In the genomic region with DNA sequence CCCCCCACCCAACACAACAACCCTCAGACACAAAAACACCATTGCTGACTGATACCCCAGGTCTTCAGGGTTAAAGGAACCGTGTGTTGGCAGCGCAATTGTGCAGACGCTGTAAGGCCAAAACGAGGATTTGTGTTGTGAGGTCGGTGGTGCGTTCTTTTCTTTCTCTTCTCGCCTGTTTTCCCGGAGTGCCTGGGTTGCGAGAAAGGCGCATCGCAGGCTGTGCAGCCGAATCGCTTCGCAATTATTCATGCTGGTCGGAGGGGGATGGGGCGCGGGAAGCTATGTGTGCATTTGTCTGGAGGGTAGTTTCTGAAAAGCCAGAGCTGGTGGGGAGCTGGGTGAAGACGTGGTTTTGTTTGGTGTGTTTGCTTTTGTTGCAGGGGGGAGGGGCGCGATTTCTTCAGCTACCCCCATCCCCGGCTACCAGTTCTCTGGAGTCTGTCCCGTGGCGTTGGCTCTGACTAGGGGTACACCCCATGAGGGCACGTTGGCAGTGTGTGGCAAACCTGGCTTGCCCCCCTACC, we compare ENCODE assay signal across 8 cellular contexts. TPM values are rescaled to one million over a fixed set of nuclear protein-coding genes. Genes with fewer than 3 reads are reported as not detected.
DNase-seq lines count a peak whose midpoint lies in the region; TF ChIP-seq lines count a peak whose summit lies in the region.

No MANE protein-coding gene starts in this region.

- H3K36me3 ChIP-seq in SJCRH30: no peaks in the 10 kb centered on the region
- H3K36me3 ChIP-seq in left ventricle myocardium inferior: no peaks in the 10 kb centered on the region

- H3K27ac ChIP-seq in SJCRH30 (peak overlapping the region; percentile 56), left ventricle myocardium inferior (replicated peaks) (peak overlapping the region; percentile 96)

- no peak for TF ChIP-seq CTCF in AG09309 (IDR thresholded peaks at IDR 0.05; ENCODE audit: control insufficient read depth, insufficient read depth, low read depth, low read length, missing control alignments)
- no peak for TF ChIP-seq CTCF in left ventricle myocardium inferior (IDR thresholded peaks at IDR 0.05; ENCODE audit: borderline replicate concordance)

- H3K9me3 ChIP-seq in SJCRH30 (replicated peaks): no peaks in the 10 kb centered on the region
- H3K9me3 ChIP-seq in left ventricle myocardium inferior (replicated peaks): no peaks in the 10 kb centered on the region

- H3K4me1 ChIP-seq in SJCRH30: no peaks in the 10 kb centered on the region
- H3K4me1 ChIP-seq in left ventricle myocardium inferior: peaks cover 61% of the 10 kb centered on the region

- DNase-seq in AG09309 (ENCODE audit: low read depth): peak; percentile 43
- DNase-seq in HCEC 1CT: peak; percentile 87
- peak; percentile 58 to 72 for DNase-seq in SJCRH30
- DNase-seq in amygdala (lab: John Stamatoyannopoulos, UW): peak in 47 of 56 donors; percentile 31 to 82 (median 62)
- DNase-seq in left ventricle myocardium inferior: peak; percentile 65
- peak in 9 of 10 donors; percentile 44 to 94 (median 64) for DNase-seq in posterior cingulate gyrus
- no peak for DNase-seq in OCI-M2 (lab: John Stamatoyannopoulos, UW; ENCODE audit: unreplicated experiment)
- DNase-seq in middle frontal gyrus (ENCODE audit: extremely low spot score, low spot score): no peak

- H3K27me3 ChIP-seq in SJCRH30: no peaks in the 10 kb centered on the region
- H3K27me3 ChIP-seq in left ventricle myocardium inferior (ENCODE audit: low read depth): no peaks in the 10 kb centered on the region

- H3K4me3 ChIP-seq in AG09309 (ENCODE audit: control insufficient read depth, low read depth, low read length): peak overlapping the region; percentile 79
- peak overlapping the region; percentile 75 for H3K4me3 ChIP-seq in SJCRH30
- H3K4me3 ChIP-seq in left ventricle myocardium inferior: peak overlapping the region; percentile 78

- intact Hi-C loops in left ventricle myocardium inferior (cut with micrococcal nuclease) (loop anchor here (10.0 kb wide), 1 partner anchor 65 kb away; no protein-coding TSS in a partner anchor), posterior cingulate gyrus (cut with DNase I) (loop anchor here (5.0 kb wide), 3 partner anchors 72 to 322 kb away; no protein-coding TSS in a partner anchor)

RNA-seq across cellular contexts. Expression of gene MXI1, which starts 2.1 kb away (rescaled TPM):
- total RNA-seq in SJCRH30 (2014; rRNA removed; shearing (Covaris generic)): 12.4 and 13.0 TPM in 2 replicates
- 60.0 TPM for total RNA-seq in left ventricle myocardium inferior

Comparison
In these comparisons a context has a peak if more than half of its experiments do, and no peak if none do; other contexts are left out.
1. DNase-seq: peak in AG09309 (single experiment), HCEC 1CT (single experiment), SJCRH30 (2 of 2), amygdala (47 of 56), left ventricle myocardium inferior (single experiment) and posterior cingulate gyrus (9 of 10); none in OCI-M2 (single experiment) and middle frontal gyrus (single experiment).
2. Peak in every context shown above with its lines, with median percentiles within 50 percentile points of each other: H3K4me3 ChIP-seq.